Comparison of ENCODE assay signal across 8 cellular contexts in genomic region chr3:104273046-104273649, GRCh38.
DNase-seq lines count a peak whose midpoint lies in the region; ATAC-seq and TF ChIP-seq lines count a peak whose summit lies in the region.

No MANE protein-coding gene starts in this region.

- ATAC-seq in GM19467 (IDR thresholded peaks at IDR 0.05; ENCODE audit: unreplicated experiment) = peak; percentile 67

- H3K4me3 Mint-ChIP-seq in mesothelial cell of epicardium = no peak overlapping the region

- H3K9me3 ChIP-seq in BE2C = no peaks in the 10 kb centered on the region; the same call in 1 of the 2 replicates

- no peak overlapping the region for H3K4me3 ChIP-seq in BE2C (ENCODE audit: low read depth, low read length)

- no peaks in the 10 kb centered on the region for H3K4me1 ChIP-seq in BE2C

- no peaks in the 10 kb centered on the region for H3K4me1 Mint-ChIP-seq in mesothelial cell of epicardium

- H3K27ac Mint-ChIP-seq in mesothelial cell of epicardium = no peak overlapping the region

- DNase-seq in BE2C = peak; percentile 23
- DNase-seq in NCI-H146 treated with DMSO at 0.1 percent for 48 hours (lab: John Stamatoyannopoulos, UW; ENCODE audit: unreplicated experiment) = peak; percentile 26
- DNase-seq in astrocyte of the hippocampus (ENCODE audit: low read depth, low spot score) = peak; percentile 49
- DNase-seq in mesothelial cell of epicardium (ENCODE audit: low spot score in 2 of 2, unreplicated experiment in 2 of 2) = no peak
- no peak for DNase-seq in GM19238 (ENCODE audit: insufficient read length, low spot score)
- no peak for DNase-seq in activated CD4-positive, CD25-positive, alpha-beta regulatory T cell (lab: John Stamatoyannopoulos, UW)
- no peak for DNase-seq in NCI-H774 (lab: John Stamatoyannopoulos, UW)

- H3K27me3 ChIP-seq in BE2C = no peaks in the 10 kb centered on the region

- no peaks in the 10 kb centered on the region for H3K27me3 Mint-ChIP-seq in mesothelial cell of epicardium (ENCODE audit: low read depth)

- TF ChIP-seq CTCF in BE2C (IDR thresholded peaks at IDR 0.05; ENCODE audit: low read depth, low read length) (peak; percentile 80), mesothelial cell of epicardium (IDR thresholded peaks at IDR 0.05; ENCODE audit: unreplicated experiment) (peak; percentile 61)

- H3K36me3 ChIP-seq in BE2C = no peaks in the 10 kb centered on the region

- H3K36me3 Mint-ChIP-seq in mesothelial cell of epicardium = peaks cover 2% of the 10 kb centered on the region

- H3K9me3 Mint-ChIP-seq in mesothelial cell of epicardium = peaks cover 21% of the 10 kb centered on the region

Comparison
In these comparisons a context has a peak if more than half of its experiments do, and no peak if none do; other contexts are left out.
1. DNase-seq: peak in BE2C (single experiment), NCI-H146 treated with DMSO at 0.1 percent for 48 hours (single experiment) and astrocyte of the hippocampus (single experiment); none in mesothelial cell of epicardium (0 of 2), GM19238 (single experiment), activated CD4-positive, CD25-positive, alpha-beta regulatory T cell (0 of 4) and NCI-H774 (single experiment).